ENCODE assay signal across 10 cellular contexts in genomic region chr15:85727068-85727467, GRCh38.
A peak's percentile ranks its signal among the peaks of the same experiment; 100 is the strongest.
DNase-seq lines count a peak whose midpoint lies in the region; ATAC-seq, FAIRE-seq and TF ChIP-seq lines count a peak whose summit lies in the region.
"Had no signal": no experiment of that assay in that cellular context is flagged by ENCODE, and none has a peak within 500 bp of the region (broad histone marks: within the 10 kb centered on the region; RNA-seq: fewer than 3 reads in every experiment).

No MANE protein-coding gene starts in this region.

- H3K4me3 ChIP-seq in brain microvascular endothelial cell (ENCODE audit: low read depth, low read length) (no peak overlapping the region), hepatocyte (no peak overlapping the region), skin epidermis (no peak overlapping the region)

- ATAC-seq in GM18907 (IDR thresholded peaks at IDR 0.05; ENCODE audit: unreplicated experiment): no peak
- ATAC-seq in HG03039 (IDR thresholded peaks at IDR 0.05; ENCODE audit: unreplicated experiment): no peak

- no peak for TF ChIP-seq CTCF in brain microvascular endothelial cell (IDR thresholded peaks at IDR 0.05; ENCODE audit: low read depth, low read length, missing control alignments)
- TF ChIP-seq CTCF in hepatocyte (IDR thresholded peaks at IDR 0.05; ENCODE audit: poor library complexity): no peak

- H3K79me2 ChIP-seq in hepatocyte: no peaks in the 10 kb centered on the region

- 81% methylated on average over 2 of the region's 2 CpGs for WGBS in hepatocyte (ENCODE audit: low lambda C conversion rate, missing lambda C conversion rate)

- in situ Hi-C loops in brain microvascular endothelial cell (cut with HindIII; ENCODE audit: low pct_ligation_motif_present, low sequenced_read_pairs): no loop called here

- H4K20me1 ChIP-seq in hepatocyte (ENCODE audit: insufficient read depth, poor library complexity, severe bottlenecking): no peaks in the 10 kb centered on the region

- H3K27ac ChIP-seq in brain microvascular endothelial cell (peak overlapping the region; percentile 24), hepatocyte (peak overlapping the region; percentile 74), skin epidermis (peak overlapping the region in 14 of 21 experiments; percentile 11 to 56 (median 38))

- H3K9me3 ChIP-seq in hepatocyte (ENCODE audit: low read depth): no peaks in the 10 kb centered on the region

- FAIRE-seq in frontal cortex (lab: Jason Lieb, UNC): no peak

- H3K36me3 ChIP-seq in brain microvascular endothelial cell (replicated peaks) (peaks cover 49% of the 10 kb centered on the region), hepatocyte (replicated peaks; ENCODE audit: insufficient read depth, low read depth) (peaks cover 9% of the 10 kb centered on the region)

- peaks cover 12% of the 10 kb centered on the region for H3K4me1 ChIP-seq in hepatocyte (ENCODE audit: insufficient read depth)

- H3K9me2 ChIP-seq in hepatocyte (replicated peaks; ENCODE audit: insufficient read depth): no peaks in the 10 kb centered on the region

- H3K4me2 ChIP-seq in hepatocyte: no peak overlapping the region

- no peak overlapping the region for H2AFZ ChIP-seq in hepatocyte

- H3K27me3 ChIP-seq in brain microvascular endothelial cell (replicated peaks) (no peaks in the 10 kb centered on the region), hepatocyte (no peaks in the 10 kb centered on the region)

- DNase-seq in EL (peak; percentile 38), brain microvascular endothelial cell (no peak), hepatocyte (ENCODE audit: low spot score) (no peak), frontal cortex (ENCODE audit: low spot score in 2 of 2) (no peak), islet precursor cell (no peak)
- DNase-seq: activated CD4-positive, CD25-positive, alpha-beta regulatory T cell treated with anti-CD3 and anti-CD28 coated beads, Interleukin-2, amount 50 U/mL, for 72 hours; KBM-7 had no signal

Comparison
In these comparisons a context has a peak if more than half of its experiments do, and no peak if none do; other contexts are left out.
1. H3K27ac ChIP-seq: peak in every context shown above with its lines; median percentile 74 in hepatocyte; 38 in skin epidermis; 24 in brain microvascular endothelial cell.